8 cellular contexts compared by ENCODE assay signal in genomic region chr14:61527325-61528100, GRCh38.
DNase-seq lines count a peak whose midpoint lies in the region; ATAC-seq and TF ChIP-seq lines count a peak whose summit lies in the region.

No MANE protein-coding gene starts in this region.

- no peak overlapping the region for H3K4me3 ChIP-seq in upper lobe of right lung

- CTCF ChIA-PET in activated naive CD4-positive, alpha-beta T cell treated with anti-CD3 and anti-CD28 coated beads for 36 hours (lab: Charles Lee) = interaction anchor here (1.5 to 6.7 kb wide), 2 partner anchors 35 to 50 kb away, joined by 3 to 46 read pairs; no protein-coding TSS in a partner anchor

- peaks cover 88% of the 10 kb centered on the region for H3K4me1 Mint-ChIP-seq in activated naive CD4-positive, alpha-beta T cell treated with anti-CD3 and anti-CD28 coated beads for 36 hours (ENCODE audit: low read depth)
- H3K4me1 Mint-ChIP-seq in activated naive CD8-positive, alpha-beta T cell treated with anti-CD3 and anti-CD28 coated beads, Interleukin-2, amount 10 ng/mL, durations not matched to agents 7 days and 5 days = peaks cover 84% of the 10 kb centered on the region

- H3K36me3 ChIP-seq in upper lobe of right lung = peaks cover 7% of the 10 kb centered on the region

- POLR2A ChIA-PET in activated naive CD8-positive, alpha-beta T cell treated with anti-CD3 and anti-CD28 coated beads, Interleukin-2, amount 10 ng/mL, durations not matched to agents 7 days and 5 days (lab: Charles Lee) = interaction anchor here (0.9 to 1.5 kb wide), 2 partner anchors 10 to 50 kb away, joined by 3 to 4 read pairs; no protein-coding TSS in a partner anchor

- no peak for TF ChIP-seq CTCF in upper lobe of right lung (IDR thresholded peaks at IDR 0.05)

- H3K9me3 Mint-ChIP-seq in activated naive CD4-positive, alpha-beta T cell treated with anti-CD3 and anti-CD28 coated beads for 36 hours = no peaks in the 10 kb centered on the region
- no peaks in the 10 kb centered on the region for H3K9me3 Mint-ChIP-seq in activated naive CD8-positive, alpha-beta T cell treated with anti-CD3 and anti-CD28 coated beads, Interleukin-2, amount 10 ng/mL, durations not matched to agents 7 days and 5 days

- no peaks in the 10 kb centered on the region for H3K9me3 ChIP-seq in upper lobe of right lung

- H3K36me3 Mint-ChIP-seq in activated naive CD4-positive, alpha-beta T cell treated with anti-CD3 and anti-CD28 coated beads for 36 hours (ENCODE audit: low read depth) = peaks cover 48% of the 10 kb centered on the region
- H3K36me3 Mint-ChIP-seq in activated naive CD8-positive, alpha-beta T cell treated with anti-CD3 and anti-CD28 coated beads, Interleukin-2, amount 10 ng/mL, durations not matched to agents 7 days and 5 days = peaks cover 53% of the 10 kb centered on the region

- DNase-seq in activated naive CD4-positive, alpha-beta T cell treated with anti-CD3 and anti-CD28 coated beads for 36 hours = no peak
- no peak for DNase-seq in activated naive CD4-positive, alpha-beta T cell treated with anti-CD3 and anti-CD28 coated beads, Interleukin-2, amount 50 U/mL, for 16 hours
- no peak for DNase-seq in activated naive CD8-positive, alpha-beta T cell treated with anti-CD3 and anti-CD28 coated beads, Interleukin-2, amount 10 ng/mL, durations not matched to agents 7 days and 5 days
- DNase-seq in kidney tubule cell (ENCODE audit: low spot score) = peak; percentile 87
- DNase-seq in upper lobe of right lung = no peak
- DNase-seq in NCI-H1092 treated with DMSO at 0.1 percent for 48 hours (lab: John Stamatoyannopoulos, UW) = no peak
- DNase-seq in epidermal melanocyte (ENCODE audit: insufficient read length, low spot score) = no peak

- H3K27me3 ChIP-seq in upper lobe of right lung = no peaks in the 10 kb centered on the region

- peak overlapping the region; percentile 77 for H3K27ac ChIP-seq in upper lobe of right lung

- no peaks in the 10 kb centered on the region for H3K27me3 Mint-ChIP-seq in activated naive CD4-positive, alpha-beta T cell treated with anti-CD3 and anti-CD28 coated beads for 36 hours (ENCODE audit: low read depth)
- H3K27me3 Mint-ChIP-seq in activated naive CD8-positive, alpha-beta T cell treated with anti-CD3 and anti-CD28 coated beads, Interleukin-2, amount 10 ng/mL, durations not matched to agents 7 days and 5 days = no peaks in the 10 kb centered on the region

- intact Hi-C loops in activated naive CD4-positive, alpha-beta T cell treated with anti-CD3 and anti-CD28 coated beads for 36 hours (cut with micrococcal nuclease) = no loop called here
- intact Hi-C loops in upper lobe of right lung (cut with DNase I) = no loop called here

- H3K4me3 Mint-ChIP-seq in activated naive CD4-positive, alpha-beta T cell treated with anti-CD3 and anti-CD28 coated beads for 36 hours = no peak overlapping the region
- H3K4me3 Mint-ChIP-seq in activated naive CD8-positive, alpha-beta T cell treated with anti-CD3 and anti-CD28 coated beads, Interleukin-2, amount 10 ng/mL, durations not matched to agents 7 days and 5 days = peak overlapping the region; percentile 7

- no peak for ATAC-seq in activated naive CD8-positive, alpha-beta T cell treated with anti-CD3 and anti-CD28 coated beads, Interleukin-2, amount 10 ng/mL, durations not matched to agents 7 days and 5 days (ENCODE audit: low read depth)
- ATAC-seq in upper lobe of right lung (peak; percentile 3), HG02798 (IDR thresholded peaks at IDR 0.05; ENCODE audit: poor library complexity, unreplicated experiment) (no peak)

- peaks cover 69% of the 10 kb centered on the region for H3K4me1 ChIP-seq in upper lobe of right lung

- H3K27ac Mint-ChIP-seq in activated naive CD4-positive, alpha-beta T cell treated with anti-CD3 and anti-CD28 coated beads for 36 hours = peak overlapping the region; percentile 94
- H3K27ac Mint-ChIP-seq in activated naive CD8-positive, alpha-beta T cell treated with anti-CD3 and anti-CD28 coated beads, Interleukin-2, amount 10 ng/mL, durations not matched to agents 7 days and 5 days = peak overlapping the region; percentile 86
